ENCODE assay signal across 1 cellular context in the genomic region with DNA sequence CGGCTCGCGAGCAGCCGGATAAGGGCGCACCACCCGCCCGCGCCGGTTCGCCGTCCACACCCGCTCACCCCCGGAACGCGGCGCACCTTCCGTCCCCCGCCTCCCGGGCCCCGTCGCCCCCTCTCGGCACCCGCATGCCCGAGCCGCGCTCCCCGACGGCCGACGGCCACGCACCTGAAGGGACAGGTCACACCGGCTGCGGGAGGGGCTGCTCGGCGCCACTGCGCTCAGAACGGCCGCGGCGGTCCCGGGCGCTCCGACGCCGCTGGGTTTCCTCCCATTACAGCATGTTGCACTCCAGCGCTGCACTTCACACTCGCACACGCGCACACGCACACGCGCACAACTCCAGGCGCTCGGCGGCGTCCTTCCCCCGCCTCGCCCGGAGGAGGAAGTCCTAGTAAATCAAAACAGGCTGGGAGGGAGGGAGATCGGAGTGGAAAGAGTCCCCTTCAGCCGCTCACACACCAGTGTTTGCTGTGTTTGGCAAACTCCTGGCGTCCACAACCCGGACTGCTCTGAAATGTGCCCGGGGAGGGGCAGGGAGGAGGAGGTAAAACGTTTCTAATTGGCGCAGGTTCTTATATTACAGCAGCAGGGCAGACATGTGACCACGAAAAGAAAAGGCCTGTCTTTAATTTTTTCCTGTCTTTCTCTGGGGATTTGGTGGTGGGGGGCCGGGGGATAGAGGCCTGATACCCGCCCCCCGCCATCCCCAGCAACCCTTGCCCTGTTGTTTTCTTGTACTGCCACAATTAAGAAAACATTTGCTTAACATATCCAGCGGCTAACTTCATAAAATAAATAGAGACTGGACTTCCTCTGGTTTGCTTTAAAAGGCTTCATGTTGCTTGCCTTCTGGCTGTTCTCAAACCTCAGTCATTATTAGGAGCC.
A peak's percentile ranks its signal among the peaks of the same experiment; 100 is the strongest.
TF ChIP-seq lines count a peak whose summit lies in the region.

No MANE protein-coding gene starts in this region.

TF ChIP-seq in HCT116, 20 proteins besides CTCF, POLR2A, EP300 and RAD21 (continued from another document):
- TF ChIP-seq TCF7L2 (IDR thresholded peaks at IDR 0.05; ENCODE audit: borderline replicate concordance, extremely low read depth, insufficient read depth, insufficient read length) (peak; percentile 24), EZH2 (IDR thresholded peaks at IDR 0.05) (no peak), YY1 (IDR thresholded peaks at IDR 0.05; ENCODE audit: extremely low read depth, insufficient replicate concordance, low read depth, low read length) (no peak), EZH2phosphoT487 (IDR thresholded peaks at IDR 0.05; ENCODE audit: borderline replicate concordance) (no peak), ZNF274 (IDR thresholded peaks at IDR 0.05; ENCODE audit: low read depth, low read length) (no peak)
- TF ChIP-seq, protein P1, sequence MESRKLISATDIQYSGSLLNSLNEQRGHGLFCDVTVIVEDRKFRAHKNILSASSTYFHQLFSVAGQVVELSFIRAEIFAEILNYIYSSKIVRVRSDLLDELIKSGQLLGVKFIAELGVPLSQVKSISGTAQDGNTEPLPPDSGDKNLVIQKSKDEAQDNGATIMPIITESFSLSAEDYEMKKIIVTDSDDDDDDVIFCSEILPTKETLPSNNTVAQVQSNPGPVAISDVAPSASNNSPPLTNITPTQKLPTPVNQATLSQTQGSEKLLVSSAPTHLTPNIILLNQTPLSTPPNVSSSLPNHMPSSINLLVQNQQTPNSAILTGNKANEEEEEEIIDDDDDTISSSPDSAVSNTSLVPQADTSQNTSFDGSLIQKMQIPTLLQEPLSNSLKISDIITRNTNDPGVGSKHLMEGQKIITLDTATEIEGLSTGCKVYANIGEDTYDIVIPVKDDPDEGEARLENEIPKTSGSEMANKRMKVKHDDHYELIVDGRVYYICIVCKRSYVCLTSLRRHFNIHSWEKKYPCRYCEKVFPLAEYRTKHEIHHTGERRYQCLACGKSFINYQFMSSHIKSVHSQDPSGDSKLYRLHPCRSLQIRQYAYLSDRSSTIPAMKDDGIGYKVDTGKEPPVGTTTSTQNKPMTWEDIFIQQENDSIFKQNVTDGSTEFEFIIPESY (IDR thresholded peaks at IDR 0.05; ENCODE audit: extremely low read depth, insufficient replicate concordance, low read length): no peak
- TF ChIP-seq, protein P2, sequence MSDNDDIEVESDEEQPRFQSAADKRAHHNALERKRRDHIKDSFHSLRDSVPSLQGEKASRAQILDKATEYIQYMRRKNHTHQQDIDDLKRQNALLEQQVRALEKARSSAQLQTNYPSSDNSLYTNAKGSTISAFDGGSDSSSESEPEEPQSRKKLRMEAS (IDR thresholded peaks at IDR 0.05): peak; percentile 93
